9 cellular contexts compared by ENCODE assay signal in the genomic region with DNA sequence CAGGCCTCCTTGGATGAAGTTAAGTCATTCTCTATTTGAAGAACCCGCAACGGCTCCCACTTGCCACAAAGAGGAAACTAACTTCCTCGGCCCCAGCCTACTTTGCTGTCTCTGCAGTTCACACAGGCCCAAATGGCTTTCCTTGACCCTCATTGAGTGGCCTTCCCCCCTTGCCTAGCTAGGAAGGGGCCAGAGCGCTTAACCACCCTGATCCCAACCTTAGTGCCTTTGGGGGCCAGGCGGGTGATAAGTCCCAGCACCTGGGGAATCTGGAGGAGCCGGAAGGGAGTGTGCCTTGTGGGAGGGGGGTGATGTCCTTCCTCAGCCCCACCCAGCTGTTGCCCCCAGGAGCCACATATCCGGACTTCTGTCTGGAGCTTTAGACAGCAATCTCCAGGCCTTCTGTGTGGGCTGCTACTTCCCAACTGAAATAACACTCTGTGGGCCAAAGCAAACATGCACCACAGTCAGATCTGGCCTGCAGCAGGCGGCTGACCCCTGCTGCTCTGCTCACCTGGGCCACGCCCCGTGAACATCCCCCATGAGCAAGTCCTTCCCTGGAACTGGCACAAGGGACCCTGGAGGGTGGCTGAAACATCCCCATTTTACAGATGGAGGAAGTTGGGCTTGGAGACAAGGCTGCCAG. TPM values are rescaled to one million over a fixed set of nuclear protein-coding genes. Genes with fewer than 3 reads are reported as not detected.
DNase-seq lines count a peak whose midpoint lies in the region; ATAC-seq, FAIRE-seq and TF ChIP-seq lines count a peak whose summit lies in the region.
"Had no signal": no experiment of that assay in that cellular context is flagged by ENCODE, and none has a peak within 500 bp of the region (broad histone marks: within the 10 kb centered on the region; RNA-seq: fewer than 3 reads in every experiment).

No MANE protein-coding gene starts in this region.

- H3K36me3 Mint-ChIP-seq in Caco-2 (ENCODE audit: insufficient read depth, unreplicated experiment) = peaks cover 88% of the 10 kb centered on the region
- H3K36me3 Mint-ChIP-seq in neural crest cell (ENCODE audit: low read depth) = peaks cover 9% of the 10 kb centered on the region
- no peaks in the 10 kb centered on the region for H3K36me3 Mint-ChIP-seq in activated T-cell treated with anti-CD3 and anti-CD28 coated beads, Interleukin-2, amount 50 U/mL, for 4 hours (ENCODE audit: insufficient read depth)
- H3K36me3 Mint-ChIP-seq: activated CD4-positive, alpha-beta memory T cell treated with anti-CD3 and anti-CD28 coated beads for 36 hours had no signal

- CTCF ChIA-PET in Caco-2 (lab: Charles Lee) (no interaction called here), endothelial cell of umbilical vein (lab: Charles Lee) (interaction anchor here (0.7 to 1.6 kb wide), 5 partner anchors 8 to 133 kb away, joined by 3 to 4 read pairs (median 3); no protein-coding TSS in a partner anchor)

- POLR2A ChIA-PET in Caco-2 (lab: Charles Lee) (interaction anchor here (0.6 kb wide), 1 partner anchor 10 kb away, joined by 3 read pairs; the partner anchor contains the start of gene NECTIN2), endothelial cell of umbilical vein (lab: Charles Lee) (interaction anchor here (0.8 kb wide), 1 partner anchor 8 kb away, joined by 3 read pairs; no protein-coding TSS in a partner anchor)

- no peak for TF ChIP-seq CTCF in Caco-2 (IDR thresholded peaks at IDR 0.05; ENCODE audit: insufficient read depth in 1 of 2, low read depth in 1 of 2, low read length in 1 of 2, severe bottlenecking in 1 of 2, unreplicated experiment in 1 of 2)
- TF ChIP-seq CTCF in endothelial cell of umbilical vein (IDR thresholded peaks at IDR 0.05; ENCODE audit: extremely low read depth in 1 of 2, insufficient read depth in 1 of 2, low read depth in 1 of 2, low read length in 2 of 2) = no peak
- TF ChIP-seq CTCF in neural crest cell (conservative IDR thresholded peaks at IDR 0.05) = no peak

- no peaks in the 10 kb centered on the region for H4K20me1 ChIP-seq in endothelial cell of umbilical vein (replicated peaks; ENCODE audit: control insufficient read depth, extremely low read depth, insufficient read depth, low read length)

- H3K4me3 ChIP-seq in Caco-2 (ENCODE audit: low read depth, low read length) (no peak overlapping the region), endothelial cell of umbilical vein (replicated peaks in 1 of 3; ENCODE audit: insufficient read depth in 1 of 3, low read depth in 1 of 3, low read length in 3 of 3) (no peak overlapping the region)

- no peak overlapping the region for H2AFZ ChIP-seq in endothelial cell of umbilical vein (ENCODE audit: low read depth, low read length)

- FAIRE-seq in endothelial cell of umbilical vein (lab: Jason Lieb, UNC) = peak; percentile 75

- peak overlapping the region; percentile 13 for H3K4me2 ChIP-seq in endothelial cell of umbilical vein (ENCODE audit: insufficient read depth, low read length)

- intact Hi-C loops in Caco-2 (cut with micrococcal nuclease; ENCODE audit: unreplicated experiment) (no loop called here), endothelial cell of umbilical vein (cut with micrococcal nuclease) (loop anchor here (1.0 kb wide), 1 partner anchor 8 kb away; no protein-coding TSS in a partner anchor)

- H3K9ac ChIP-seq in endothelial cell of umbilical vein (replicated peaks; ENCODE audit: extremely low read depth, insufficient read depth, low read length) = no peak overlapping the region

- peak overlapping the region; percentile 69 for H3K27ac ChIP-seq in endothelial cell of umbilical vein (ENCODE audit: insufficient read depth, low read depth, low read length)

- H3K36me3 ChIP-seq in Caco-2 (ENCODE audit: control insufficient read depth, insufficient read depth, low read length) = peaks cover 1% of the 10 kb centered on the region; the same call in 1 of the 2 replicates
- H3K36me3 ChIP-seq in endothelial cell of umbilical vein (ENCODE audit: control insufficient read depth in 2 of 2, extremely low read depth in 1 of 2, insufficient read depth in 2 of 2, low read length in 2 of 2) = peaks cover 0 to 10% of the 10 kb centered on the region in 2 experiments

- H3K4me1 ChIP-seq in Caco-2 (peaks cover 3% of the 10 kb centered on the region; the same call in 1 of the 2 replicates), endothelial cell of umbilical vein (ENCODE audit: control insufficient read depth, extremely low read depth, insufficient read depth, low read length) (peaks cover 14% of the 10 kb centered on the region)

- H3K27me3 Mint-ChIP-seq in Caco-2 (ENCODE audit: insufficient read depth, unreplicated experiment) (no peaks in the 10 kb centered on the region), neural crest cell (ENCODE audit: low read depth) (no peaks in the 10 kb centered on the region)
- peaks cover 6% of the 10 kb centered on the region for H3K27me3 Mint-ChIP-seq in activated T-cell treated with anti-CD3 and anti-CD28 coated beads, Interleukin-2, amount 50 U/mL, for 4 hours (ENCODE audit: low read depth)
- H3K27me3 Mint-ChIP-seq: activated CD4-positive, alpha-beta memory T cell treated with anti-CD3 and anti-CD28 coated beads for 36 hours had no signal

- BruUV-seq in Caco-2 (replicated peaks; lab: Mats Ljungman, UMichigan) = no TSS peak
- no TSS peak for BruUV-seq in endothelial cell of umbilical vein (replicated peaks; lab: Mats Ljungman, UMichigan)

- H3K27me3 ChIP-seq in Caco-2 (replicated peaks; ENCODE audit: control insufficient read depth, insufficient read depth, low read length) = no peaks in the 10 kb centered on the region
- H3K27me3 ChIP-seq in endothelial cell of umbilical vein (ENCODE audit: control insufficient read depth in 2 of 2, insufficient read depth in 2 of 2, low read length in 2 of 2) = no peaks in the 10 kb centered on the region

- H3K4me3 Mint-ChIP-seq in Caco-2 (ENCODE audit: unreplicated experiment) (no peak overlapping the region), neural crest cell (no peak overlapping the region)
- no peak overlapping the region for H3K4me3 Mint-ChIP-seq in activated T-cell treated with anti-CD3 and anti-CD28 coated beads, Interleukin-2, amount 50 U/mL, for 4 hours
- H3K4me3 Mint-ChIP-seq: activated CD4-positive, alpha-beta memory T cell treated with anti-CD3 and anti-CD28 coated beads for 36 hours had no signal

- DNase-seq in Caco-2 (no peak), NOMO-1 treated with dmso at 0.1 percent for 144 hours (lab: John Stamatoyannopoulos, UW; ENCODE audit: unreplicated experiment) (peak; percentile 43), endothelial cell of umbilical vein (ENCODE audit: low read depth, low spot score) (peak; percentile 79), neural crest cell (ENCODE audit: low read depth, low spot score) (no peak), NCI-H2196 treated with DMSO at 0.1 percent for 48 hours (lab: John Stamatoyannopoulos, UW; ENCODE audit: unreplicated experiment) (no peak), HuH-7.5 (ENCODE audit: low spot score) (no peak), GM19238 (ENCODE audit: insufficient read length, low spot score) (no peak)
- no peak for DNase-seq in activated T-cell treated with anti-CD3 and anti-CD28 coated beads, Interleukin-2, amount 50 U/mL, for 4 hours
- DNase-seq: activated CD4-positive, alpha-beta memory T cell treated with anti-CD3 and anti-CD28 coated beads for 36 hours had no signal

- H3K27ac Mint-ChIP-seq in Caco-2 (ENCODE audit: unreplicated experiment) (peak overlapping the region; percentile 76), neural crest cell (ENCODE audit: unreplicated experiment) (peak overlapping the region; percentile 5)
- H3K27ac Mint-ChIP-seq: activated CD4-positive, alpha-beta memory T cell treated with anti-CD3 and anti-CD28 coated beads for 36 hours had no signal

- no peaks in the 10 kb centered on the region for H3K9me3 Mint-ChIP-seq in Caco-2 (ENCODE audit: unreplicated experiment)
- peaks cover 2% of the 10 kb centered on the region for H3K9me3 Mint-ChIP-seq in neural crest cell
- no peaks in the 10 kb centered on the region for H3K9me3 Mint-ChIP-seq in activated T-cell treated with anti-CD3 and anti-CD28 coated beads, Interleukin-2, amount 50 U/mL, for 4 hours
- H3K9me3 Mint-ChIP-seq: activated CD4-positive, alpha-beta memory T cell treated with anti-CD3 and anti-CD28 coated beads for 36 hours had no signal

- dilution Hi-C loops in endothelial cell of umbilical vein (cut with MboI; ENCODE audit: extremely low pct_ligation_motif_present, low sequenced_read_pairs) = no loop called here

- peaks cover 17% of the 10 kb centered on the region for H3K4me1 Mint-ChIP-seq in Caco-2 (ENCODE audit: low read depth, unreplicated experiment)
- peaks cover 4% of the 10 kb centered on the region for H3K4me1 Mint-ChIP-seq in neural crest cell
- no peaks in the 10 kb centered on the region for H3K4me1 Mint-ChIP-seq in activated T-cell treated with anti-CD3 and anti-CD28 coated beads, Interleukin-2, amount 50 U/mL, for 4 hours (ENCODE audit: low read depth)

- H3K9me3 ChIP-seq in Caco-2 (no peaks in the 10 kb centered on the region), endothelial cell of umbilical vein (replicated peaks; ENCODE audit: control insufficient read depth, insufficient read depth, low read length) (no peaks in the 10 kb centered on the region)

- peaks cover 89% of the 10 kb centered on the region for H3K79me2 ChIP-seq in endothelial cell of umbilical vein (ENCODE audit: control insufficient read depth, insufficient read depth, low read length)

- H3K9me1 ChIP-seq in endothelial cell of umbilical vein (replicated peaks; ENCODE audit: control insufficient read depth, extremely low read depth, insufficient read depth, low read length) = no peaks in the 10 kb centered on the region

- TF ChIP-seq POLR2A in endothelial cell of umbilical vein (IDR thresholded peaks at IDR 0.05; ENCODE audit: low read depth, low read length) = no peak

- ATAC-seq in activated T-cell treated with anti-CD3 and anti-CD28 coated beads, Interleukin-2, amount 50 U/mL, for 4 hours = no peak

RNA-seq across cellular contexts. Expression of gene NECTIN2, which starts 10.5 kb away (rescaled TPM):
- total RNA-seq in Caco-2 (2022) = 257 and 258 TPM in 2 replicates
- total RNA-seq in endothelial cell of umbilical vein = 205 and 211 TPM in 2 replicates
- 238 and 262 TPM in 2 replicates for polyA plus RNA-seq in endothelial cell of umbilical vein
- 178 and 183 TPM in 2 replicates for polyA plus RNA-seq in endothelial cell of umbilical vein (2011; cell fraction: cytosol; rRNA removed)
- polyA plus RNA-seq in endothelial cell of umbilical vein (2011; cell fraction: nucleus; rRNA removed) = 105 and 107 TPM in 2 replicates
- polyA plus RNA-seq in endothelial cell of umbilical vein (2012) = 180 and 213 TPM in 2 replicates
- polyA minus RNA-seq in endothelial cell of umbilical vein = 157 and 176 TPM in 2 replicates
- polyA minus RNA-seq in endothelial cell of umbilical vein (2011; cell fraction: cytosol; rRNA and poly(A)+ RNA removed) = 21.1 TPM
- 43.5 and 56.6 TPM in 2 replicates for polyA minus RNA-seq in endothelial cell of umbilical vein (2011; cell fraction: nucleus; rRNA and poly(A)+ RNA removed)
- total RNA-seq in neural crest cell = 76.2 and 78.5 TPM in 2 replicates
- 1 to 10 TPM in 2 of 3 donors, under 1 TPM in 1; 0.66 to 1.4 (median 1.3) TPM for total RNA-seq in activated T-cell treated with anti-CD3 and anti-CD28 coated beads, Interleukin-2, amount 50 U/mL, for 4 hours

RNA-seq across cellular contexts. Expression of gene TOMM40, which starts 34.5 kb away (rescaled TPM):
- total RNA-seq in Caco-2 (2022) (205 and 227 TPM in 2 replicates), endothelial cell of umbilical vein (90.7 and 101 TPM in 2 replicates), neural crest cell (141 and 147 TPM in 2 replicates)
- polyA plus RNA-seq in endothelial cell of umbilical vein = 70.2 and 71.8 TPM in 2 replicates
- 71.4 and 71.8 TPM in 2 replicates for polyA plus RNA-seq in endothelial cell of umbilical vein (2011; cell fraction: cytosol; rRNA removed)
- polyA plus RNA-seq in endothelial cell of umbilical vein (2011; cell fraction: nucleus; rRNA removed) = 37.7 and 46.2 TPM in 2 replicates
- 65.0 and 68.0 TPM in 2 replicates for polyA plus RNA-seq in endothelial cell of umbilical vein (2012)
- 40.4 and 48.2 TPM in 2 replicates for polyA minus RNA-seq in endothelial cell of umbilical vein
- polyA minus RNA-seq in endothelial cell of umbilical vein (2011; cell fraction: cytosol; rRNA and poly(A)+ RNA removed) = 40.4 TPM
- polyA minus RNA-seq in endothelial cell of umbilical vein (2011; cell fraction: nucleus; rRNA and poly(A)+ RNA removed) = 12.9 and 13.6 TPM in 2 replicates
- total RNA-seq in activated T-cell treated with anti-CD3 and anti-CD28 coated beads, Interleukin-2, amount 50 U/mL, for 4 hours = 100 to 1,000 TPM; 427 to 536 (median 461) TPM

RNA-seq across cellular contexts. Expression of gene BCAM, which starts 47.7 kb away (rescaled TPM):
- 230 and 244 TPM in 2 replicates for total RNA-seq in Caco-2 (2022)
- total RNA-seq in endothelial cell of umbilical vein = 28.5 and 29.0 TPM in 2 replicates
- 23.9 and 32.5 TPM in 2 replicates for polyA plus RNA-seq in endothelial cell of umbilical vein
- 10.3 and 16.7 TPM in 2 replicates for polyA plus RNA-seq in endothelial cell of umbilical vein (2011; cell fraction: cytosol; rRNA removed)
- 38.1 and 38.2 TPM in 2 replicates for polyA plus RNA-seq in endothelial cell of umbilical vein (2011; cell fraction: nucleus; rRNA removed)
- 15.7 and 30.3 TPM in 2 replicates for polyA plus RNA-seq in endothelial cell of umbilical vein (2012)
- polyA minus RNA-seq in endothelial cell of umbilical vein = 7.8 and 9.4 TPM in 2 replicates
- polyA minus RNA-seq in endothelial cell of umbilical vein (2011; cell fraction: cytosol; rRNA and poly(A)+ RNA removed) = not detected
- 5.0 and 12.7 TPM in 2 replicates for polyA minus RNA-seq in endothelial cell of umbilical vein (2011; cell fraction: nucleus; rRNA and poly(A)+ RNA removed)
- 5.3 and 5.5 TPM in 2 replicates for total RNA-seq in neural crest cell
- under 1 TPM; 0.33 to 0.40 (median 0.33) TPM for total RNA-seq in activated T-cell treated with anti-CD3 and anti-CD28 coated beads, Interleukin-2, amount 50 U/mL, for 4 hours
- total RNA-seq: activated CD4-positive, alpha-beta memory T cell treated with anti-CD3 and anti-CD28 coated beads for 36 hours had no signal

RNA-seq across cellular contexts. Expression of gene APOE, which starts 49.0 kb away (rescaled TPM):
- total RNA-seq in Caco-2 (2022) (1,346 and 1,404 TPM in 2 replicates), endothelial cell of umbilical vein (1.5 and 3.3 TPM in 2 replicates), neural crest cell (12.2 and 13.1 TPM in 2 replicates)
- polyA plus RNA-seq in endothelial cell of umbilical vein = 6.2 and 6.9 TPM in 2 replicates
- 1.2 and 3.4 TPM in 2 replicates for polyA plus RNA-seq in endothelial cell of umbilical vein (2011; cell fraction: cytosol; rRNA removed)
- polyA plus RNA-seq in endothelial cell of umbilical vein (2011; cell fraction: nucleus; rRNA removed) = 2.2 and 2.7 TPM in 2 replicates
- polyA plus RNA-seq in endothelial cell of umbilical vein (2012) = 0.43 and 6.2 TPM in 2 replicates
- polyA minus RNA-seq in endothelial cell of umbilical vein = 0.61 and 0.68 TPM in 2 replicates
- not detected for polyA minus RNA-seq in endothelial cell of umbilical vein (2011; cell fraction: cytosol; rRNA and poly(A)+ RNA removed)
- polyA minus RNA-seq in endothelial cell of umbilical vein (2011; cell fraction: nucleus; rRNA and poly(A)+ RNA removed) = 0.67 TPM in 1 of 2 replicates, not detected in the other
- 1 to 10 TPM; 4.3 to 5.0 (median 4.9) TPM for total RNA-seq in activated T-cell treated with anti-CD3 and anti-CD28 coated beads, Interleukin-2, amount 50 U/mL, for 4 hours

RNA-seq across cellular contexts. Expression of gene APOC1, which starts 57.8 kb away (rescaled TPM):
- total RNA-seq in Caco-2 (2022) (246 and 250 TPM in 2 replicates), endothelial cell of umbilical vein (5.0 and 11.4 TPM in 2 replicates), neural crest cell (24.9 and 25.4 TPM in 2 replicates)
- 15.0 and 18.5 TPM in 2 replicates for polyA plus RNA-seq in endothelial cell of umbilical vein
- 4.0 and 5.0 TPM in 2 replicates for polyA plus RNA-seq in endothelial cell of umbilical vein (2011; cell fraction: cytosol; rRNA removed)
- 0.67 and 0.90 TPM in 2 replicates for polyA plus RNA-seq in endothelial cell of umbilical vein (2011; cell fraction: nucleus; rRNA removed)
- polyA plus RNA-seq in endothelial cell of umbilical vein (2012) = 2.6 and 7.6 TPM in 2 replicates
- 2.6 and 3.2 TPM in 2 replicates for polyA minus RNA-seq in endothelial cell of umbilical vein
- polyA minus RNA-seq in endothelial cell of umbilical vein (2011; cell fraction: cytosol; rRNA and poly(A)+ RNA removed) = not detected
- not detected in 2 replicates for polyA minus RNA-seq in endothelial cell of umbilical vein (2011; cell fraction: nucleus; rRNA and poly(A)+ RNA removed)
- total RNA-seq in activated T-cell treated with anti-CD3 and anti-CD28 coated beads, Interleukin-2, amount 50 U/mL, for 4 hours = 1 to 10 TPM; 1.3 to 4.8 (median 4.2) TPM

Comparison
In these comparisons a context has a peak if more than half of its experiments do, and no peak if none do; other contexts are left out.
1. DNase-seq: peak in NOMO-1 treated with dmso at 0.1 percent for 144 hours (single experiment) and endothelial cell of umbilical vein (single experiment); none in Caco-2 (0 of 2), neural crest cell (single experiment), NCI-H2196 treated with DMSO at 0.1 percent for 48 hours (single experiment), HuH-7.5 (single experiment), GM19238 (single experiment) and activated T-cell treated with anti-CD3 and anti-CD28 coated beads, Interleukin-2, amount 50 U/mL, for 4 hours (single experiment).
2. RNA of gene NECTIN2, which starts 10.5 kb away (total RNA-seq): 257 to 258 TPM in Caco-2, 205 to 211 TPM in endothelial cell of umbilical vein and 76.2 to 78.5 TPM in neural crest cell; 0.66 to 1.4 TPM in activated T-cell treated with anti-CD3 and anti-CD28 coated beads, Interleukin-2, amount 50 U/mL, for 4 hours; every median in the first group is over 10 times any median in the second.